ENCODE assay signal across 39 cellular contexts in the genomic region with DNA sequence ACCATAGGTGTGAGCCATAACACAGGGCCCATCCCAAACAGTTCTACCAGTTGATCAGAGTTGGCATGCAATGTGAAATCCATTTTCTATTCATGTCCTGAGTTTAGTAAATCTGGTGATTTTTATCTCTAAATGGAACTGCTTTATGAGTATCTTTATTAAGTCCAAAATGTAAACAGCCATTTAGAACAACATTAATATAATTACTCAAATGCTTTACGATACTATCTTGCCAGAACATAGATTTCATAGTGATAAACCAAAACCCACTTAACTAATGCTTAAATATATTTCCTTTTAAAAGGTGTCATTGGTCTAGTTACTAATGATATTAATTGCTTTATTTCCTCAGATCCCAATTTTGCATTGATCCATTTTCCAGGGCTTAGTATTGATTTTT.
"Had no signal": no experiment of that assay in that cellular context is flagged by ENCODE, and none has a peak within 500 bp of the region (broad histone marks: within the 10 kb centered on the region; RNA-seq: fewer than 3 reads in every experiment).

No MANE protein-coding gene starts in this region.

- H3K27ac ChIP-seq: adrenal gland, ascending aorta, body of pancreas, brain microvascular endothelial cell, breast epithelium, cardiac muscle cell had no signal

- H3K9me3 ChIP-seq: adrenal gland, ascending aorta, body of pancreas, breast epithelium had no signal

- H3K27ac Mint-ChIP-seq: activated naive CD4-positive, alpha-beta T cell treated with anti-CD3 and anti-CD28 coated beads for 36 hours; activated naive CD4-positive, alpha-beta T cell treated with anti-CD3 and anti-CD28 coated beads, Interleukin-2, amount 10 ng/mL, durations not matched to agents 7 days and 5 days; activated naive CD4-positive, alpha-beta T cell treated with anti-CD3 and anti-CD28 coated beads, Interleukin-2, amount 50 U/mL, for 24 hours; activated naive CD4-positive, alpha-beta T cell treated with anti-CD3 and anti-CD28 coated beads, Interleukin-2, amount 50 U/mL, for 72 hours; activated naive CD8-positive, alpha-beta T cell; activated naive CD8-positive, alpha-beta T cell treated with anti-CD3 and anti-CD28 coated beads for 36 hours; activated naive CD8-positive, alpha-beta T cell treated with anti-CD3 and anti-CD28 coated beads, Interleukin-2, amount 10 ng/mL, durations not matched to agents 7 days and 5 days; activated naive CD8-positive, alpha-beta T cell treated with anti-CD3 and anti-CD28 coated beads, Interleukin-2, amount 50 U/mL, for 24 hours; activated T-cell treated with anti-CD3 and anti-CD28 coated beads, Interleukin-2, amount 50 U/mL, for 24 hours; activated T-helper 1 cell treated with anti-CD3 and anti-CD28 coated beads, Interleukin-12 subunit alpha, Interleukin-12 subunit beta, Interleukin-2, Interleukin-4 antibody, amounts not matched to agents 30 ng/mL and 10 ng/mL and 1 ng/mL, durations not matched to agents 14 hours and 24 hours and 36 hours; activated T-helper 17 cell treated with anti-CD3 and anti-CD28 coated beads, Interleukin-2, amount 50 U/mL, for 72 hours; activated T-helper 2 cell treated with anti-CD3 and anti-CD28 coated beads, Interferon-gamma antibody, Interleukin-2, Interleukin-4, amounts not matched to agents 10 μg/mL and 5 μg/mL and 100 μg/mL, durations not matched to agents 14 hours and 24 hours and 36 hours; brain had no signal

- H3K27me3 ChIP-seq: adrenal gland, ascending aorta, body of pancreas, brain microvascular endothelial cell, breast epithelium, cardiac muscle cell had no signal

- H3K9me3 Mint-ChIP-seq: activated naive CD4-positive, alpha-beta T cell treated with anti-CD3 and anti-CD28 coated beads for 36 hours; activated naive CD4-positive, alpha-beta T cell treated with anti-CD3 and anti-CD28 coated beads, Interleukin-2, amount 10 ng/mL, durations not matched to agents 7 days and 5 days; activated naive CD4-positive, alpha-beta T cell treated with anti-CD3 and anti-CD28 coated beads, Interleukin-2, amount 50 U/mL, for 24 hours; activated naive CD4-positive, alpha-beta T cell treated with anti-CD3 and anti-CD28 coated beads, Interleukin-2, amount 50 U/mL, for 72 hours; activated naive CD8-positive, alpha-beta T cell treated with anti-CD3 and anti-CD28 coated beads for 36 hours; activated naive CD8-positive, alpha-beta T cell treated with anti-CD3 and anti-CD28 coated beads, Interleukin-2, amount 10 ng/mL, durations not matched to agents 7 days and 5 days; activated naive CD8-positive, alpha-beta T cell treated with anti-CD3 and anti-CD28 coated beads, Interleukin-2, amount 50 U/mL, for 24 hours; activated T-cell treated with anti-CD3 and anti-CD28 coated beads, Interleukin-2, amount 50 U/mL, for 24 hours; activated T-cell treated with anti-CD3 and anti-CD28 coated beads, Interleukin-2, amount 50 U/mL, for 4 hours; activated T-helper 1 cell treated with anti-CD3 and anti-CD28 coated beads, Interleukin-12 subunit alpha, Interleukin-12 subunit beta, Interleukin-2, Interleukin-4 antibody, amounts not matched to agents 30 ng/mL and 10 ng/mL and 1 ng/mL, durations not matched to agents 14 hours and 24 hours and 36 hours; activated T-helper 2 cell treated with anti-CD3 and anti-CD28 coated beads, Interferon-gamma antibody, Interleukin-2, Interleukin-4, amounts not matched to agents 10 μg/mL and 5 μg/mL and 100 μg/mL, durations not matched to agents 14 hours and 24 hours and 36 hours; brain had no signal

- H3K4me3 Mint-ChIP-seq: activated naive CD4-positive, alpha-beta T cell treated with anti-CD3 and anti-CD28 coated beads for 36 hours; activated naive CD4-positive, alpha-beta T cell treated with anti-CD3 and anti-CD28 coated beads, Interleukin-2, amount 10 ng/mL, durations not matched to agents 7 days and 5 days; activated naive CD4-positive, alpha-beta T cell treated with anti-CD3 and anti-CD28 coated beads, Interleukin-2, amount 50 U/mL, for 24 hours; activated naive CD8-positive, alpha-beta T cell; activated naive CD8-positive, alpha-beta T cell treated with anti-CD3 and anti-CD28 coated beads for 36 hours; activated naive CD8-positive, alpha-beta T cell treated with anti-CD3 and anti-CD28 coated beads, Interleukin-2, amount 10 ng/mL, durations not matched to agents 7 days and 5 days; activated naive CD8-positive, alpha-beta T cell treated with anti-CD3 and anti-CD28 coated beads, Interleukin-2, amount 50 U/mL, for 24 hours; activated T-cell treated with anti-CD3 and anti-CD28 coated beads, Interleukin-2, amount 50 U/mL, for 24 hours; activated T-cell treated with anti-CD3 and anti-CD28 coated beads, Interleukin-2, amount 50 U/mL, for 4 hours; activated T-helper 1 cell treated with anti-CD3 and anti-CD28 coated beads, Interleukin-12 subunit alpha, Interleukin-12 subunit beta, Interleukin-2, Interleukin-4 antibody, amounts not matched to agents 30 ng/mL and 10 ng/mL and 1 ng/mL, durations not matched to agents 14 hours and 24 hours and 36 hours; activated T-helper 17 cell treated with anti-CD3 and anti-CD28 coated beads, Interleukin-2, amount 50 U/mL, for 72 hours; brain; central memory CD8-positive, alpha-beta T cell had no signal

- FAIRE-seq: astrocyte, bronchial epithelial cell had no signal

- H3K4me3 ChIP-seq: adrenal gland, ascending aorta, body of pancreas, breast epithelium, cardiac muscle cell had no signal

- H3K27me3 Mint-ChIP-seq: activated naive CD4-positive, alpha-beta T cell treated with anti-CD3 and anti-CD28 coated beads, Interleukin-2, amount 10 ng/mL, durations not matched to agents 7 days and 5 days; activated naive CD8-positive, alpha-beta T cell treated with anti-CD3 and anti-CD28 coated beads, Interleukin-2, amount 10 ng/mL, durations not matched to agents 7 days and 5 days; brain; central memory CD8-positive, alpha-beta T cell had no signal

- DNase-seq: activated effector memory CD4-positive, alpha-beta T cell treated with anti-CD3 and anti-CD28 coated beads, Interleukin-2, amount 50 U/mL, for 16 hours; activated effector memory CD4-positive, alpha-beta T cell treated with Interleukin-2 at 50 U/mL for 16 hours; activated gamma-delta T cell; activated gamma-delta T cell treated with Interleukin-2 at 50 U/mL for 16 hours; activated naive CD4-positive, alpha-beta T cell; activated naive CD4-positive, alpha-beta T cell treated with anti-CD3 and anti-CD28 coated beads for 36 hours; activated naive CD4-positive, alpha-beta T cell treated with anti-CD3 and anti-CD28 coated beads, Interleukin-2, amount 10 ng/mL, durations not matched to agents 7 days and 5 days; activated naive CD4-positive, alpha-beta T cell treated with anti-CD3 and anti-CD28 coated beads, Interleukin-2, amount 50 U/mL, for 16 hours; activated naive CD4-positive, alpha-beta T cell treated with Interleukin-2 at 50 U/mL for 16 hours; activated naive CD8-positive, alpha-beta T cell treated with anti-CD3 and anti-CD28 coated beads for 36 hours; activated naive CD8-positive, alpha-beta T cell treated with anti-CD3 and anti-CD28 coated beads, Interleukin-2, amount 10 ng/mL, durations not matched to agents 7 days and 5 days; activated naive CD8-positive, alpha-beta T cell treated with anti-CD3 and anti-CD28 coated beads, Interleukin-2, amount 50 U/mL, for 24 hours; activated T-cell treated with anti-CD3 and anti-CD28 coated beads, Interleukin-2, amount 50 U/mL, for 1 hour; activated T-cell treated with anti-CD3 and anti-CD28 coated beads, Interleukin-2, amount 50 U/mL, for 24 hours; activated T-cell treated with anti-CD3 and anti-CD28 coated beads, Interleukin-2, amount 50 U/mL, for 4 hours; activated T-cell treated with anti-CD3 and anti-CD28 coated beads, Interleukin-2, amount 50 U/mL, for 48 hours; adrenal gland; amniotic stem cell; amygdala; anterior cingulate cortex; aorta; body of pancreas; brain microvascular endothelial cell; caudate nucleus; central memory CD4-positive, alpha-beta T cell; cerebellar nuclear complex had no signal

- H3K4me1 Mint-ChIP-seq: activated naive CD4-positive, alpha-beta T cell treated with anti-CD3 and anti-CD28 coated beads, Interleukin-2, amount 10 ng/mL, durations not matched to agents 7 days and 5 days; activated naive CD4-positive, alpha-beta T cell treated with anti-CD3 and anti-CD28 coated beads, Interleukin-2, amount 50 U/mL, for 24 hours; activated naive CD8-positive, alpha-beta T cell treated with anti-CD3 and anti-CD28 coated beads for 36 hours; activated naive CD8-positive, alpha-beta T cell treated with anti-CD3 and anti-CD28 coated beads, Interleukin-2, amount 10 ng/mL, durations not matched to agents 7 days and 5 days; activated naive CD8-positive, alpha-beta T cell treated with anti-CD3 and anti-CD28 coated beads, Interleukin-2, amount 50 U/mL, for 24 hours; activated T-helper 17 cell treated with anti-CD3 and anti-CD28 coated beads, Interleukin-2, amount 50 U/mL, for 72 hours; central memory CD8-positive, alpha-beta T cell had no signal

- H3K36me3 ChIP-seq: adrenal gland, ascending aorta, brain microvascular endothelial cell, breast epithelium, cardiac muscle cell had no signal

- H3K36me3 Mint-ChIP-seq: activated naive CD4-positive, alpha-beta T cell treated with anti-CD3 and anti-CD28 coated beads, Interleukin-2, amount 10 ng/mL, durations not matched to agents 7 days and 5 days; activated naive CD4-positive, alpha-beta T cell treated with anti-CD3 and anti-CD28 coated beads, Interleukin-2, amount 50 U/mL, for 24 hours; activated naive CD4-positive, alpha-beta T cell treated with anti-CD3 and anti-CD28 coated beads, Interleukin-2, amount 50 U/mL, for 72 hours; activated naive CD8-positive, alpha-beta T cell; activated naive CD8-positive, alpha-beta T cell treated with anti-CD3 and anti-CD28 coated beads for 36 hours; activated naive CD8-positive, alpha-beta T cell treated with anti-CD3 and anti-CD28 coated beads, Interleukin-2, amount 10 ng/mL, durations not matched to agents 7 days and 5 days; brain had no signal

- ATAC-seq: activated naive CD4-positive, alpha-beta T cell treated with anti-CD3 and anti-CD28 coated beads, Interleukin-2, amount 50 U/mL, for 72 hours; activated naive CD8-positive, alpha-beta T cell treated with anti-CD3 and anti-CD28 coated beads, Interleukin-2, amount 50 U/mL, for 24 hours; activated T-cell treated with anti-CD3 and anti-CD28 coated beads, Interleukin-2, amount 50 U/mL, for 4 hours; activated T-helper 17 cell treated with anti-CD3 and anti-CD28 coated beads, Interleukin-2, amount 50 U/mL, for 72 hours; body of pancreas had no signal
